Comparison of ENCODE assay signal across 13 cellular contexts in genomic region chr13:35771898-35772297, GRCh38.
DNase-seq lines count a peak whose midpoint lies in the region; ATAC-seq, FAIRE-seq and TF ChIP-seq lines count a peak whose summit lies in the region.
"Had no signal": no experiment of that assay in that cellular context is flagged by ENCODE, and none has a peak within 500 bp of the region (broad histone marks: within the 10 kb centered on the region; RNA-seq: fewer than 3 reads in every experiment).

No MANE protein-coding gene starts in this region.

- 0% methylated on average over 5 of the region's 5 CpGs for WGBS in HepG2 (ENCODE audit: low lambda C conversion rate)
- 53% methylated on average over 2 of the region's 5 CpGs for WGBS in right lobe of liver (ENCODE audit: insufficient coverage, low coverage, low lambda C conversion rate, missing lambda C conversion rate)

- H3K9ac ChIP-seq in HepG2 (ENCODE audit: insufficient read depth, low read depth, low read length): no peak overlapping the region

- TF ChIP-seq POLR2A in HepG2 (IDR thresholded peaks at IDR 0.05; ENCODE audit: insufficient read depth in 1 of 2, low read depth in 2 of 2, low read length in 2 of 2) (no peak), right lobe of liver (IDR thresholded peaks at IDR 0.05) (no peak)

- no peak for TF ChIP-seq CTCF in HepG2 (CRISPR knock-in tag; IDR thresholded peaks at IDR 0.05)
- TF ChIP-seq CTCF in right lobe of liver (IDR thresholded peaks at IDR 0.05): no peak
- TF ChIP-seq CTCF in astrocyte of the spinal cord (IDR thresholded peaks at IDR 0.05; ENCODE audit: low read depth, low read length): peak; percentile 4
- TF ChIP-seq CTCF in WERI-Rb-1 (IDR thresholded peaks at IDR 0.05; ENCODE audit: low read depth, low read length): no peak

- H3K36me3 ChIP-seq in HepG2 (replicated peaks in 1 of 2; ENCODE audit: control insufficient read depth in 1 of 2, insufficient read depth in 2 of 2, low read length in 2 of 2) (no peaks in the 10 kb centered on the region), right lobe of liver (no peaks in the 10 kb centered on the region), WERI-Rb-1 (no peaks in the 10 kb centered on the region)

- no peak overlapping the region for H2AFZ ChIP-seq in HepG2 (ENCODE audit: low read length)

- H3K27me3 ChIP-seq in HepG2 (ENCODE audit: control insufficient read depth in 1 of 2, insufficient read depth in 2 of 2, low read length in 2 of 2): no peaks in the 10 kb centered on the region; a peak in 1 of 5 replicates
- no peaks in the 10 kb centered on the region for H3K27me3 ChIP-seq in right lobe of liver
- H3K27me3 ChIP-seq in WERI-Rb-1 (ENCODE audit: insufficient read depth, low read depth, severe bottlenecking): no peaks in the 10 kb centered on the region

- ATAC-seq in HepG2: peak; percentile 32; the same call in 2 of the 3 replicates
- no peak for ATAC-seq in right lobe of liver
- no peak for ATAC-seq in HG02981 (IDR thresholded peaks at IDR 0.05; ENCODE audit: unreplicated experiment)
- ATAC-seq: Panc1 had no signal

- H3K79me2 ChIP-seq in HepG2 (ENCODE audit: insufficient read depth, low read length): no peaks in the 10 kb centered on the region

- TF ChIP-seq EP300 in HepG2 (IDR thresholded peaks at IDR 0.05; ENCODE audit: low read depth in 2 of 2, low read length in 2 of 2) (no peak), HepG2 (CRISPR knock-in tag; IDR thresholded peaks at IDR 0.05; ENCODE audit: borderline replicate concordance) (no peak)

- no peak for TF ChIP-seq RAD21 in HepG2 (CRISPR knock-in tag; IDR thresholded peaks at IDR 0.05)

- H4K20me1 ChIP-seq in HepG2 (ENCODE audit: insufficient read depth, low read length): no peaks in the 10 kb centered on the region

- no peak for DNase-seq in HepG2 (ENCODE audit: low spot score)
- DNase-seq in right lobe of liver: no peak
- DNase-seq in astrocyte of the spinal cord (ENCODE audit: low read depth, low spot score): peak; percentile 86
- DNase-seq in islet precursor cell: peak; percentile 71
- no peak for DNase-seq in SKM-1 treated with dmso at 0.1 percent for 144 hours (lab: John Stamatoyannopoulos, UW; ENCODE audit: unreplicated experiment)
- DNase-seq in WERI-Rb-1: no peak
- no peak for DNase-seq in NCI-H524 (lab: John Stamatoyannopoulos, UW)
- DNase-seq: activated CD4-positive, CD25-positive, alpha-beta regulatory T cell; activated naive CD4-positive, alpha-beta T cell treated with anti-CD3 and anti-CD28 coated beads for 36 hours had no signal

- no peak overlapping the region for H3K4me3 ChIP-seq in HepG2 (replicated peaks in 1 of 3; ENCODE audit: insufficient read depth in 1 of 3, low read depth in 2 of 3, low read length in 3 of 3)
- H3K4me3 ChIP-seq in right lobe of liver: no peak overlapping the region
- H3K4me3 ChIP-seq in astrocyte of the spinal cord (ENCODE audit: low read depth, low read length): no peak overlapping the region
- no peak overlapping the region for H3K4me3 ChIP-seq in WERI-Rb-1 (ENCODE audit: low read depth, low read length)
- H3K4me3 ChIP-seq: A549 had no signal

- no TSS peak for BruUV-seq in HepG2 (replicated peaks; lab: Mats Ljungman, UMichigan)

- no peak overlapping the region for H3K27ac ChIP-seq in HepG2 (ENCODE audit: extremely low read length, insufficient read depth, low read length)
- H3K27ac ChIP-seq in right lobe of liver: no peak overlapping the region
- no peak overlapping the region for H3K27ac ChIP-seq in WERI-Rb-1
- H3K27ac ChIP-seq: A549, HL-60 had no signal

- H3K9me3 ChIP-seq in HepG2 (ENCODE audit: low read length): no peaks in the 10 kb centered on the region
- H3K9me3 ChIP-seq in right lobe of liver: no peaks in the 10 kb centered on the region
- no peaks in the 10 kb centered on the region for H3K9me3 ChIP-seq in WERI-Rb-1 (ENCODE audit: severe bottlenecking)
- H3K9me3 ChIP-seq: A549 had no signal

- CTCF ChIA-PET in HepG2 (lab: Yijun Ruan, JAX; ENCODE audit: low intra/inter-chr PET ratio, low total read pairs): no interaction called here

- intact Hi-C loops in HepG2 (cut with micrococcal nuclease; ENCODE audit: unreplicated experiment) (no loop called here), right lobe of liver (cut with DNase I) (no loop called here)

- POLR2A ChIA-PET in HepG2 (lab: Yijun Ruan, JAX): no interaction called here

- no peak for FAIRE-seq in HepG2 (lab: Jason Lieb, UNC)
- FAIRE-seq: A549 had no signal

- in situ Hi-C loops in HepG2 (cut with HindIII; ENCODE audit: extremely low pct_ligation_motif_present, low pct_unique_long_range_greater_than_20kb): no loop called here
- in situ Hi-C loops in astrocyte of the spinal cord (cut with HindIII; ENCODE audit: low sequenced_read_pairs): no loop called here

- no peaks in the 10 kb centered on the region for H3K4me1 ChIP-seq in HepG2 (ENCODE audit: insufficient read depth, low read length)
- no peaks in the 10 kb centered on the region for H3K4me1 ChIP-seq in right lobe of liver
- H3K4me1 ChIP-seq: A549 had no signal

- no peak overlapping the region for H3K4me2 ChIP-seq in HepG2 (ENCODE audit: low read depth, low read length)
- H3K4me2 ChIP-seq: A549 had no signal

TF ChIP-seq in HepG2, 621 proteins besides CTCF, POLR2A, EP300 and RAD21:
- no peak for TF ChIP-seq RNF2 (conservative IDR thresholded peaks at IDR 0.05; ENCODE audit: low read depth)
TF ChIP-seq in HepG2: peak in this region for 0.

Comparison
In these comparisons a context has a peak if more than half of its experiments do, and no peak if none do; other contexts are left out.
1. DNase-seq: peak in astrocyte of the spinal cord (single experiment) and islet precursor cell (single experiment); none in HepG2 (single experiment), right lobe of liver (0 of 3), SKM-1 treated with dmso at 0.1 percent for 144 hours (single experiment), WERI-Rb-1 (single experiment) and NCI-H524 (0 of 2).